ENCODE assay signal across 6 cellular contexts in genomic region chr16:20427401-20427797, GRCh38. TPM values are rescaled to one million over a fixed set of nuclear protein-coding genes. Genes with fewer than 3 reads are reported as not detected.
"Had no signal": no experiment of that assay in that cellular context is flagged by ENCODE, and none has a peak within 500 bp of the region (broad histone marks: within the 10 kb centered on the region; RNA-seq: fewer than 3 reads in every experiment).

No MANE protein-coding gene starts in this region.

RNA-seq across cellular contexts. Expression of gene ACSM5, which starts 18.1 kb away (rescaled TPM):
- total RNA-seq: HT-29, IMR-90, NCI-H460, SJCRH30 had no signal
- polyA plus RNA-seq: IMR-90 had no signal

RNA-seq across cellular contexts. Expression of gene PDILT, which starts 22.9 kb away (rescaled TPM):
- total RNA-seq: HT-29, IMR-90, MCF 10A, NCI-H460, Right ventricle myocardium inferior, SJCRH30 had no signal
- polyA plus RNA-seq: IMR-90 had no signal

RNA-seq across cellular contexts. Expression of gene ACSM2A, which starts 23.9 kb away (rescaled TPM):
- total RNA-seq: HT-29, IMR-90, MCF 10A, NCI-H460, Right ventricle myocardium inferior, SJCRH30 had no signal
- polyA plus RNA-seq: IMR-90 had no signal
